In genomic region chr2:69111036-69111435, GRCh38 we compare ENCODE assay signal across 27 cellular contexts.
DNase-seq lines count a peak whose midpoint lies in the region; ATAC-seq lines count a peak whose summit lies in the region.
"Had no signal": no experiment of that assay in that cellular context is flagged by ENCODE, and none has a peak within 500 bp of the region (broad histone marks: within the 10 kb centered on the region; RNA-seq: fewer than 3 reads in every experiment).

No MANE protein-coding gene starts in this region.

- no peak for DNase-seq in left cardiac atrium
- DNase-seq in left ventricle myocardium superior, result no peak
- DNase-seq in fibroblast of peridontal ligament (ENCODE audit: extremely low read depth), result peak; percentile 67
- no peak for DNase-seq in aorta
- no peak for DNase-seq in iPS-NIHi7 (ENCODE audit: extremely low spot score)
- no peak for DNase-seq in NCI-H1105 (lab: John Stamatoyannopoulos, UW)
- DNase-seq: 8988T; ACHN; BE2C; CD8-positive, alpha-beta memory T cell; DMS 273 treated with DMSO at 0.1 percent for 48 hours; DMS79; EL; GDM1; NCI-H1092 treated with DMSO at 0.1 percent for 48 hours; NCI-H1436 treated with DMSO at 0.1 percent for 48 hours; NCI-H187 treated with DMSO at 0.1 percent for 48 hours; NCI-H446; NCI-H524 treated with DMSO at 0.1 percent for 48 hours; NCI-H774; Right ventricle myocardium superior; RPMI8226 had no signal

- H3K36me3 ChIP-seq in rectal smooth muscle tissue (ENCODE audit: control insufficient read depth, insufficient read depth, low read length) (peaks cover 2% of the 10 kb centered on the region), aorta (ENCODE audit: control insufficient read depth in 1 of 2, insufficient read depth in 2 of 2, low read length in 1 of 2) (peaks cover 0 to 5% of the 10 kb centered on the region in 2 donors)
- H3K36me3 ChIP-seq: BE2C, SJSA1 had no signal

- H3K27ac ChIP-seq in rectal smooth muscle tissue (ENCODE audit: low read depth, low read length) (peak overlapping the region; percentile 24), aorta (ENCODE audit: low read depth in 1 of 2, low read length in 2 of 2) (no peak overlapping the region)
- H3K27ac ChIP-seq: SJSA1 had no signal

- intact Hi-C loops in left cardiac atrium (cut with DNase I) (no loop called here), left ventricle myocardium superior (cut with micrococcal nuclease) (no loop called here), aorta (cut with DNase I) (loop anchor here in 1 of 2 donors (10.0 kb wide), 1 partner anchor 96 kb away; the partner anchor contains the start of gene ANTXR1)

- H3K9ac ChIP-seq in rectal smooth muscle tissue (ENCODE audit: low read length), result no peak overlapping the region

- ATAC-seq in left cardiac atrium (peak; percentile 19 to 70), left ventricle myocardium superior (no peak), aorta (ENCODE audit: low FRiP score) (peak; percentile 55), GM21515 (IDR thresholded peaks at IDR 0.05; ENCODE audit: unreplicated experiment) (no peak)
- ATAC-seq: GM12878, HCT116 had no signal

- H3K4me1 ChIP-seq in rectal smooth muscle tissue (ENCODE audit: control insufficient read depth, insufficient read depth, low read length) (peaks cover 19% of the 10 kb centered on the region), aorta (ENCODE audit: control insufficient read depth in 1 of 2, insufficient read depth in 2 of 2, low read length in 2 of 2) (peaks cover 0 to 1% of the 10 kb centered on the region in 2 donors)
- H3K4me1 ChIP-seq: BE2C had no signal

- 8% methylated on average over 2 of the region's 2 CpGs for WGBS in aorta, 2 donors

- H3K9me3 ChIP-seq in aorta (ENCODE audit: control insufficient read depth, low read length), result no peaks in the 10 kb centered on the region
- H3K9me3 ChIP-seq: BE2C, SJSA1 had no signal

- H3K4me3 ChIP-seq in rectal smooth muscle tissue (ENCODE audit: low read length), result no peak overlapping the region
- no peak overlapping the region for H3K4me3 ChIP-seq in aorta (ENCODE audit: low read length in 2 of 2)
- H3K4me3 ChIP-seq: GM12878, SJSA1 had no signal

- H3K27me3 ChIP-seq in rectal smooth muscle tissue (ENCODE audit: control insufficient read depth, insufficient read depth, low read length) (no peaks in the 10 kb centered on the region), aorta (ENCODE audit: control insufficient read depth in 1 of 2, insufficient read depth in 2 of 2, low read length in 1 of 2) (no peaks in the 10 kb centered on the region)
- H3K27me3 ChIP-seq: BE2C, SJSA1 had no signal

Comparison
In these comparisons a context has a peak if more than half of its experiments do, and no peak if none do; other contexts are left out.
1. ATAC-seq: peak in left cardiac atrium (2 of 2) and aorta (single experiment); none in left ventricle myocardium superior (single experiment) and GM21515 (single experiment).